Comparison of ENCODE assay signal across 27 cellular contexts in genomic region chr4:118872181-118872580, GRCh38.
"Had no signal": no experiment of that assay in that cellular context is flagged by ENCODE, and none has a peak within 500 bp of the region (broad histone marks: within the 10 kb centered on the region; RNA-seq: fewer than 3 reads in every experiment).

No MANE protein-coding gene starts in this region.

- H3K9me3 ChIP-seq: left ventricle myocardium inferior, mucosa of descending colon, ovary, right atrium auricular region, right lobe of liver, stomach, testis, thyroid gland, transverse colon, upper lobe of right lung had no signal

- H3K27ac ChIP-seq: left ventricle myocardium inferior, ovary, right atrium auricular region, right lobe of liver, skin epidermis, stomach, testis, thyroid gland, transverse colon, upper lobe of right lung had no signal

- H3K36me3 ChIP-seq: left ventricle myocardium inferior, ovary, right atrium auricular region, right lobe of liver, stomach, thyroid gland, transverse colon, upper lobe of right lung had no signal

- H3K4me1 ChIP-seq: right lobe of liver, testis, thyroid gland, transverse colon, upper lobe of right lung had no signal

- H3K4me1 Mint-ChIP-seq: immature natural killer cell; memory B cell; naive thymus-derived CD4-positive, alpha-beta T cell; stimulated activated naive B cell treated with anti-CD40 and anti-IgM and Interleukin-4, amounts not matched to agents 10 μg/mL and 1 μg/mL and 100 μg/mL, for 72 hours had no signal

- H3K4me3 ChIP-seq: left ventricle myocardium inferior, lung, mucosa of descending colon, ovary, right atrium auricular region, right lobe of liver, skin epidermis, stomach, testis, thyroid gland, transverse colon, upper lobe of right lung had no signal

- H3K9me3 Mint-ChIP-seq: memory B cell; natural killer cell treated with Interleukin-12 subunit alpha and Interleukin-12 subunit beta and Interleukin-15 and Interleukin-18, amount 100 ng/mL, for 72 hours; stimulated activated naive B cell treated with anti-CD40 and anti-IgM and Interleukin-4, amounts not matched to agents 10 μg/mL and 1 μg/mL and 100 μg/mL, for 72 hours had no signal

- H3K27me3 Mint-ChIP-seq: progenitor cell of endocrine pancreas had no signal

- H3K27ac Mint-ChIP-seq: immature natural killer cell; memory B cell; naive thymus-derived CD4-positive, alpha-beta T cell; natural killer cell treated with Interleukin-12 subunit alpha and Interleukin-12 subunit beta and Interleukin-15 and Interleukin-18, amount 100 ng/mL, for 72 hours; progenitor cell of endocrine pancreas; stimulated activated naive B cell treated with anti-CD40 and anti-IgM and Interleukin-4, amounts not matched to agents 10 μg/mL and 1 μg/mL and 100 μg/mL, for 72 hours had no signal

- H3K4me3 Mint-ChIP-seq: immature natural killer cell; memory B cell; naive thymus-derived CD4-positive, alpha-beta T cell; natural killer cell treated with Interleukin-12 subunit alpha and Interleukin-12 subunit beta and Interleukin-15 and Interleukin-18, amount 100 ng/mL, for 72 hours; stimulated activated naive B cell treated with anti-CD40 and anti-IgM and Interleukin-4, amounts not matched to agents 10 μg/mL and 1 μg/mL and 100 μg/mL, for 72 hours had no signal

- DNase-seq: hypothalamus; immature natural killer cell; left ventricle myocardium inferior; midbrain; mucosa of descending colon; naive thymus-derived CD4-positive, alpha-beta T cell; ovary; right lobe of liver; stimulated activated CD4-positive, alpha-beta T cell treated with anti-CD3 and anti-CD28 coated beads, Interleukin-12 subunit alpha, Interleukin-12 subunit beta, amount 100 ng/mL, for 4 hours; stimulated activated CD4-positive, alpha-beta T cell treated with anti-CD3 and anti-CD28 coated beads, Interleukin-15, amount 100 ng/mL, for 24 hours; stimulated activated CD4-positive, alpha-beta T cell treated with anti-CD3 and anti-CD28 coated beads, Interleukin-2, amount 100 ng/mL, for 24 hours; stimulated activated CD4-positive, alpha-beta T cell treated with anti-CD3 and anti-CD28 coated beads, Interleukin-4, amount 100 ng/mL, for 1 hour; stimulated activated naive B cell treated with anti-CD40 and anti-IgM and Interleukin-4, amounts not matched to agents 10 μg/mL and 1 μg/mL and 100 μg/mL, for 72 hours; stimulated activated naive CD8-positive, alpha-beta T cell treated with anti-CD3 and anti-CD28 coated beads, Interleukin-15, Interleukin-2, amounts not matched to agents 100 U/mL and 50 U/mL, for 24 hours; stomach; thyroid gland; transverse colon; upper lobe of right lung had no signal

- H3K36me3 Mint-ChIP-seq: memory B cell; natural killer cell treated with Interleukin-12 subunit alpha and Interleukin-12 subunit beta and Interleukin-15 and Interleukin-18, amount 100 ng/mL, for 72 hours; stimulated activated naive B cell treated with anti-CD40 and anti-IgM and Interleukin-4, amounts not matched to agents 10 μg/mL and 1 μg/mL and 100 μg/mL, for 72 hours had no signal

- H3K27me3 ChIP-seq: ovary, right atrium auricular region, right lobe of liver, stomach, testis, thyroid gland, transverse colon, upper lobe of right lung had no signal

- FAIRE-seq: islet of Langerhans, urothelium cell line had no signal

- ATAC-seq: mucosa of descending colon; naive thymus-derived CD4-positive, alpha-beta T cell; natural killer cell treated with Interleukin-12 subunit alpha and Interleukin-12 subunit beta and Interleukin-15 and Interleukin-18, amount 100 ng/mL, for 72 hours; right lobe of liver; stimulated activated naive B cell treated with anti-CD40 and anti-IgM and Interleukin-4, amounts not matched to agents 10 μg/mL and 1 μg/mL and 100 μg/mL, for 72 hours; stimulated activated naive CD8-positive, alpha-beta T cell treated with anti-CD3 and anti-CD28 coated beads, Interleukin-15, Interleukin-2, amounts not matched to agents 100 U/mL and 50 U/mL, for 24 hours; upper lobe of right lung had no signal
